In the genomic region with DNA sequence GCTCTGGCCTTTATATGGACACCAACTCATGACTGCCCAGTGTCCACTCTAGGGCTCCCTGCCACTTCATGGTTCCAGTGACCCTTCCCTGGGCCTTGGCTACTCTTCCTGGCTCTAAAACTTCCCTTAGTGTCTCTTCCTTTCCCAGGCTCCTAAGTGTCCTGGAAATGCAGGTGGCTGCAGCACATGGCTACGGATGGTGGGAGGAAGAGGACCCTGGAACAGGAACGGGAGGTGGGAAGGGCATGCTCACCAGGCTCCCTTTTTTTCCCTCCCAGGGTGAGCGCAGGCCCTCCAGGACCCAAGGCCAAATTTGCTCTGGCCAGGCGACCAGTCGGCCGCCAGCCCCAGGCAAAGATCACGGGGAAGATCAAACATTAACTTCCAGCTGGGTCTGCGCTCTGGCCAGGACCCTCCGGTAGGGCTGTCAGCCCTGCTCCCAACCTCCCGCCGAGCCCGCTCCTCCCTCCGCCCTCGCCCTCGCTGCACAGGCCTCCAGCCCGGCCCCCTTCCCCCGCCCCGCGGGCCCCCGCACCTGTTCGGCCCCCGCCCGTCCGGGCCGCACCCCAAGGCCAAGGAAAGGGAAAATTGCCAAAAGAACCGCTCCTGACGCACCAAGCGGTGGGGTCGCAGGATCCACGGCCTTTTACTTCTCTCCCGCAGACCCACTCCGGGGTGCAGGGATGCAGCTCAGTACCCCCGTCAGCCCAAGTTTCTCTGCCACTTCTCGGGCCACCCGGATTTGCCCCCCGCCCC, we compare ENCODE assay signal across 8 cellular contexts. TPM values are rescaled to one million over a fixed set of nuclear protein-coding genes. Genes with fewer than 3 reads are reported as not detected.
DNase-seq lines count a peak whose midpoint lies in the region; ATAC-seq and TF ChIP-seq lines count a peak whose summit lies in the region.

No MANE protein-coding gene starts in this region.

- no peaks in the 10 kb centered on the region for H3K9me3 ChIP-seq in Caco-2

- no peaks in the 10 kb centered on the region for H3K27me3 Mint-ChIP-seq in Caco-2 (ENCODE audit: insufficient read depth, unreplicated experiment)
- H3K27me3 Mint-ChIP-seq in activated CD8-positive, alpha-beta memory T cell treated with anti-CD3 and anti-CD28 coated beads, Interleukin-2, amount 10 ng/mL, durations not matched to agents 7 days and 5 days: peaks cover 55% of the 10 kb centered on the region

- POLR2A ChIA-PET in Caco-2 (lab: Charles Lee): interaction anchor here (1.4 kb wide), 1 partner anchor 79 kb away, joined by 4 read pairs; a partner anchor contains a TSS

- CTCF ChIA-PET in Caco-2 (lab: Charles Lee): no interaction called here
- CTCF ChIA-PET in activated CD8-positive, alpha-beta memory T cell treated with anti-CD3 and anti-CD28 coated beads, Interleukin-2, amount 10 ng/mL, durations not matched to agents 7 days and 5 days (lab: Charles Lee): interaction anchor here (1.0 to 3.0 kb wide), 2 partner anchors 11 to 20 kb away, joined by 3 to 13 read pairs; no protein-coding TSS in a partner anchor

- TSS peak; percentile 24 for BruUV-seq in Caco-2 (replicated peaks; lab: Mats Ljungman, UMichigan)

- DNase-seq in Caco-2 (peak; percentile 71 to 75), left ventricle myocardium superior (peak; percentile 56), skeletal muscle cell (ENCODE audit: low read depth) (no peak)
- DNase-seq in activated CD8-positive, alpha-beta memory T cell treated with anti-CD3 and anti-CD28 coated beads, Interleukin-2, amount 10 ng/mL, durations not matched to agents 7 days and 5 days: no peak

- peaks cover 7% of the 10 kb centered on the region for H3K4me1 ChIP-seq in Caco-2

- TF ChIP-seq CTCF in Caco-2 (IDR thresholded peaks at IDR 0.05; ENCODE audit: insufficient read depth in 1 of 2, low read depth in 1 of 2, low read length in 1 of 2, severe bottlenecking in 1 of 2, unreplicated experiment in 1 of 2): no peak

- H3K4me3 ChIP-seq in Caco-2 (ENCODE audit: low read depth, low read length) (peak overlapping the region; percentile 47), skeletal muscle cell (ENCODE audit: low read depth, low read length) (peak overlapping the region; percentile 44)

- H3K9me3 Mint-ChIP-seq in Caco-2 (ENCODE audit: unreplicated experiment): no peaks in the 10 kb centered on the region
- H3K9me3 Mint-ChIP-seq in activated CD8-positive, alpha-beta memory T cell treated with anti-CD3 and anti-CD28 coated beads, Interleukin-2, amount 10 ng/mL, durations not matched to agents 7 days and 5 days (ENCODE audit: low read depth): no peaks in the 10 kb centered on the region

- peaks cover 18% of the 10 kb centered on the region for H3K36me3 Mint-ChIP-seq in Caco-2 (ENCODE audit: insufficient read depth, unreplicated experiment)
- no peaks in the 10 kb centered on the region for H3K36me3 Mint-ChIP-seq in activated CD8-positive, alpha-beta memory T cell treated with anti-CD3 and anti-CD28 coated beads, Interleukin-2, amount 10 ng/mL, durations not matched to agents 7 days and 5 days

- H3K27ac Mint-ChIP-seq in Caco-2 (ENCODE audit: unreplicated experiment): peak overlapping the region; percentile 53
- no peak overlapping the region for H3K27ac Mint-ChIP-seq in activated CD8-positive, alpha-beta memory T cell treated with anti-CD3 and anti-CD28 coated beads, Interleukin-2, amount 10 ng/mL, durations not matched to agents 7 days and 5 days

- no peaks in the 10 kb centered on the region for H3K27me3 ChIP-seq in Caco-2 (replicated peaks; ENCODE audit: control insufficient read depth, insufficient read depth, low read length)

- no peaks in the 10 kb centered on the region for H3K36me3 ChIP-seq in Caco-2 (ENCODE audit: control insufficient read depth, insufficient read depth, low read length)

- no peak for ATAC-seq in activated CD8-positive, alpha-beta memory T cell treated with anti-CD3 and anti-CD28 coated beads, Interleukin-2, amount 10 ng/mL, durations not matched to agents 7 days and 5 days
- ATAC-seq in left ventricle myocardium superior (peak; percentile 45), HG03460 (IDR thresholded peaks at IDR 0.05; ENCODE audit: unreplicated experiment) (no peak), HG02840 (IDR thresholded peaks at IDR 0.05; ENCODE audit: low FRiP score, unreplicated experiment) (no peak), GM18861 (IDR thresholded peaks at IDR 0.05; ENCODE audit: unreplicated experiment) (no peak), GM19395 (IDR thresholded peaks at IDR 0.05; ENCODE audit: unreplicated experiment) (no peak)

- intact Hi-C loops in Caco-2 (cut with micrococcal nuclease; ENCODE audit: unreplicated experiment) (no loop called here), left ventricle myocardium superior (cut with micrococcal nuclease) (no loop called here)

- H3K4me3 Mint-ChIP-seq in Caco-2 (ENCODE audit: unreplicated experiment): peak overlapping the region; percentile 87
- peak overlapping the region; percentile 3 for H3K4me3 Mint-ChIP-seq in activated CD8-positive, alpha-beta memory T cell treated with anti-CD3 and anti-CD28 coated beads, Interleukin-2, amount 10 ng/mL, durations not matched to agents 7 days and 5 days

- peaks cover 7% of the 10 kb centered on the region for H3K4me1 Mint-ChIP-seq in Caco-2 (ENCODE audit: low read depth, unreplicated experiment)
- H3K4me1 Mint-ChIP-seq in activated CD8-positive, alpha-beta memory T cell treated with anti-CD3 and anti-CD28 coated beads, Interleukin-2, amount 10 ng/mL, durations not matched to agents 7 days and 5 days: peaks cover 21% of the 10 kb centered on the region

RNA-seq across cellular contexts. Expression of a gene that starts 1.0 kb away (rescaled TPM):
- 14.6 and 15.8 TPM in 2 replicates for total RNA-seq in Caco-2 (2022)
- 1 to 10 TPM in 1 of 2 experiments, under 1 TPM in 1; 0.26 to 1.3 TPM for total RNA-seq in activated CD8-positive, alpha-beta memory T cell treated with anti-CD3 and anti-CD28 coated beads, Interleukin-2, amount 10 ng/mL, durations not matched to agents 7 days and 5 days
- total RNA-seq in left ventricle myocardium superior: 81.0 TPM

RNA-seq across cellular contexts. Expression of a gene that starts 54.0 kb away (rescaled TPM):
- total RNA-seq in Caco-2 (2022): 6.0 and 6.1 TPM in 2 replicates
- total RNA-seq in activated CD8-positive, alpha-beta memory T cell treated with anti-CD3 and anti-CD28 coated beads, Interleukin-2, amount 10 ng/mL, durations not matched to agents 7 days and 5 days: 1 to 10 TPM; 5.3 to 6.6 TPM
- 12.4 TPM for total RNA-seq in left ventricle myocardium superior

Comparison
In these comparisons a context has a peak if more than half of its experiments do, and no peak if none do; other contexts are left out.
1. DNase-seq: peak in Caco-2 (2 of 2) and left ventricle myocardium superior (single experiment); none in activated CD8-positive, alpha-beta memory T cell treated with anti-CD3 and anti-CD28 coated beads, Interleukin-2, amount 10 ng/mL, durations not matched to agents 7 days and 5 days (single experiment) and skeletal muscle cell (single experiment).